33 cellular contexts compared by ENCODE assay signal in genomic region chr12:62224601-62225000, GRCh38.
"Had no signal": no experiment of that assay in that cellular context is flagged by ENCODE, and none has a peak within 500 bp of the region (broad histone marks: within the 10 kb centered on the region; RNA-seq: fewer than 3 reads in every experiment).

No MANE protein-coding gene starts in this region.

- H3K9me3 ChIP-seq: MG63 had no signal

- H3K27me3 ChIP-seq: MG63 had no signal

- H3K36me3 ChIP-seq: MG63 had no signal

- H3K4me3 ChIP-seq: MG63 had no signal

- DNase-seq: Karpas-422, Kasumi-1, MG63, MM.1S, MV-4-11, NCI-H1048, NCI-H1092, NCI-H1092 treated with DMSO at 0.1 percent for 48 hours, NCI-H1105, NCI-H1105 treated with DMSO at 0.1 percent for 48 hours, NCI-H1417 treated with DMSO at 0.1 percent for 48 hours, NCI-H1436, NCI-H1436 treated with DMSO at 0.1 percent for 48 hours, NCI-H146, NCI-H1694, NCI-H1694 treated with DMSO at 0.1 percent for 48 hours, NCI-H187, NCI-H187 treated with DMSO at 0.1 percent for 48 hours, NCI-H1930, NCI-H2029, NCI-H2029 treated with DMSO at 0.1 percent for 48 hours, NCI-H2081, NCI-H2081 treated with DMSO at 0.1 percent for 48 hours, NCI-H2107, NCI-H2171, NCI-H2171 treated with DMSO at 0.1 percent for 48 hours, NCI-H2227 treated with DMSO at 0.1 percent for 48 hours, NCI-H226, NCI-H345, NCI-H446, NCI-H446 treated with DMSO at 0.1 percent for 48 hours, NCI-H510A, NCI-H510A treated with DMSO at 0.1 percent for 48 hours had no signal
